ENCODE assay signal across 9 cellular contexts in the genomic region with DNA sequence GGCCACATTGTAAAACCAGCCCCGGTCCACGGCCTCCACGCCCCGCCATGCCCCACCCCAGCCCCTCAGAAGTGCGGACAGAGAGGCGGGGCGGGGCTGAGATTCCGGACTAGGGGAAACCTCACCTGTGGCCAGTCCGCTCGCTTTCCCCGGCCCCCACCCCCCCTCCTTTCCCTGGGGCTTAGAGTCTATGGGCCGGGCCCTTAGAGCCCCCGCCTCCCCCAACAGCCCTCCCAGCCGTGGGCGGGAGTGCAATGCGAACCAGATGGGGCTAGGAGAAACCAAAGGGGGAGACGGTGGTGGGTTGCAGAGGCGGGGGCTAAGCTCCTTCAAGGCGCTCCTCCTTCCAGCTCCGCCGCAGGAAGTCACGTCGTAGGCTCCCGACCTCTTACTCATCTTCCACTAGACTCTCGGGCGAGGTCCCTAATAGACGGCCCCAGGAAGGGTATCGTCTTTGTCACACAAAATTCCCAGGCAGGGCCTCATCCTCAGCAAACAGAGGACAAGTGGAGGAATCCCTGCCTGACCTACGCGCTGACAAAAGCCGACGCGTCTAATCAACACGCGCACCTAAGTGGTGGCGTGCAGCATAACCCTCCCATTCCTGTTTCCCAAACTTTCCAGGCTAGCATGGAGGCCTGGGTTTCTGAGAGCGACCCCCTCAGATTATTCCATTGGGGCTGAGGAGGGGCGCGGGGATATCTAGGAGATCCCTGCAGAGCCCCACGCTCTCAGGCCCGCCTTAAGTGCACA. TPM values are rescaled to one million over a fixed set of nuclear protein-coding genes. Genes with fewer than 3 reads are reported as not detected.
DNase-seq lines count a peak whose midpoint lies in the region; ATAC-seq and TF ChIP-seq lines count a peak whose summit lies in the region.
"Had no signal": no experiment of that assay in that cellular context is flagged by ENCODE, and none has a peak within 500 bp of the region (broad histone marks: within the 10 kb centered on the region; RNA-seq: fewer than 3 reads in every experiment).

No MANE protein-coding gene starts in this region.

- H3K9me3 Mint-ChIP-seq in CD4-positive, CD25-positive, alpha-beta regulatory T cell = no peaks in the 10 kb centered on the region
- H3K9me3 Mint-ChIP-seq in activated T-helper 1 cell treated with anti-CD3 and anti-CD28 coated beads, Interleukin-12 subunit alpha, Interleukin-12 subunit beta, Interleukin-2, Interleukin-4 antibody, amounts not matched to agents 30 ng/mL and 10 ng/mL and 1 ng/mL, durations not matched to agents 14 hours and 24 hours and 36 hours = no peaks in the 10 kb centered on the region

- peaks cover 58% of the 10 kb centered on the region for H3K4me1 ChIP-seq in CD4-positive, CD25-positive, alpha-beta regulatory T cell (ENCODE audit: control insufficient read depth, insufficient read depth, low read length, poor library complexity, severe bottlenecking)

- peaks cover 4% of the 10 kb centered on the region for H3F3A ChIP-seq in neural cell (ENCODE audit: insufficient read depth, low read length, poor library complexity, severe bottlenecking)

- H3K9ac ChIP-seq in neural cell (ENCODE audit: low read length) = peak overlapping the region; percentile 62

- H2AFZ ChIP-seq in neural cell (ENCODE audit: low read depth, low read length) = no peak overlapping the region

- DNase-seq in CD4-positive, CD25-positive, alpha-beta regulatory T cell = peak; percentile 57 to 77 (median 71)
- DNase-seq in activated T-helper 1 cell treated with anti-CD3 and anti-CD28 coated beads, Interleukin-12 subunit alpha, Interleukin-12 subunit beta, Interleukin-2, Interleukin-4 antibody, amounts not matched to agents 30 ng/mL and 10 ng/mL and 1 ng/mL, durations not matched to agents 14 hours and 24 hours and 36 hours (ENCODE audit: low spot score) = peak; percentile 61
- DNase-seq in fibroblast of mammary gland (ENCODE audit: low read depth) (peak; percentile 98), stromal cell of bone marrow (ENCODE audit: low read depth) (peak; percentile 94)

- TF ChIP-seq CTCF in fibroblast of mammary gland (conservative IDR thresholded peaks at IDR 0.05; ENCODE audit: control insufficient read depth, insufficient read depth, low read depth, low read length) (no peak), neural cell (IDR thresholded peaks at IDR 0.05; ENCODE audit: poor library complexity, severe bottlenecking) (no peak)

- peaks cover 17% of the 10 kb centered on the region for H3K79me2 ChIP-seq in neural cell (replicated peaks; ENCODE audit: insufficient read depth, low read length)

- no peak for TF ChIP-seq RAD21 in neural cell (conservative IDR thresholded peaks at IDR 0.05)

- no peaks in the 10 kb centered on the region for H3K27me3 ChIP-seq in CD4-positive, CD25-positive, alpha-beta regulatory T cell (ENCODE audit: control insufficient read depth, insufficient read depth, low read length)
- peaks cover 12% of the 10 kb centered on the region for H3K27me3 ChIP-seq in neural cell (ENCODE audit: insufficient read depth, low read depth, low read length)

- peak overlapping the region; percentile 99 for H3K27ac ChIP-seq in CD4-positive, CD25-positive, alpha-beta regulatory T cell (ENCODE audit: insufficient read depth, low read length, poor library complexity, severe bottlenecking)
- peak overlapping the region; percentile 26 for H3K27ac ChIP-seq in neural cell (ENCODE audit: low read length)

- peaks cover 4% of the 10 kb centered on the region for H3K36me3 ChIP-seq in CD4-positive, CD25-positive, alpha-beta regulatory T cell (ENCODE audit: control insufficient read depth, insufficient read depth, low read length)
- no peaks in the 10 kb centered on the region for H3K36me3 ChIP-seq in neural cell (ENCODE audit: insufficient read depth, low read length)

- ATAC-seq in CD4-positive, CD25-positive, alpha-beta regulatory T cell (ENCODE audit: low read depth in 2 of 2) = peak; percentile 4 to 14
- ATAC-seq in GM19328 (IDR thresholded peaks at IDR 0.05; ENCODE audit: unreplicated experiment) (peak; percentile 29), HG03520 (IDR thresholded peaks at IDR 0.05; ENCODE audit: unreplicated experiment) (peak; percentile 30)

- intact Hi-C loops in activated T-helper 1 cell treated with anti-CD3 and anti-CD28 coated beads, Interleukin-12 subunit alpha, Interleukin-12 subunit beta, Interleukin-2, Interleukin-4 antibody, amounts not matched to agents 30 ng/mL and 10 ng/mL and 1 ng/mL, durations not matched to agents 14 hours and 24 hours and 36 hours (cut with micrococcal nuclease) = loop anchor here (1.0 to 10.0 kb wide), 10 partner anchors 10 to 857 kb away; a partner anchor contains a TSS

- H3K4me2 ChIP-seq in neural cell (ENCODE audit: low read length) = peak overlapping the region; percentile 37

- peak overlapping the region; percentile 82 to 96 (median 95) for H3K27ac Mint-ChIP-seq in CD4-positive, CD25-positive, alpha-beta regulatory T cell
- H3K27ac Mint-ChIP-seq in activated T-helper 1 cell treated with anti-CD3 and anti-CD28 coated beads, Interleukin-12 subunit alpha, Interleukin-12 subunit beta, Interleukin-2, Interleukin-4 antibody, amounts not matched to agents 30 ng/mL and 10 ng/mL and 1 ng/mL, durations not matched to agents 14 hours and 24 hours and 36 hours = peak overlapping the region; percentile 98

- no peaks in the 10 kb centered on the region for H3K27me3 Mint-ChIP-seq in CD4-positive, CD25-positive, alpha-beta regulatory T cell
- H3K27me3 Mint-ChIP-seq in activated T-helper 1 cell treated with anti-CD3 and anti-CD28 coated beads, Interleukin-12 subunit alpha, Interleukin-12 subunit beta, Interleukin-2, Interleukin-4 antibody, amounts not matched to agents 30 ng/mL and 10 ng/mL and 1 ng/mL, durations not matched to agents 14 hours and 24 hours and 36 hours (ENCODE audit: insufficient read depth) = no peaks in the 10 kb centered on the region

- no peaks in the 10 kb centered on the region for H3K9me3 ChIP-seq in CD4-positive, CD25-positive, alpha-beta regulatory T cell (ENCODE audit: control insufficient read depth in 2 of 2, low read length in 2 of 2)
- no peaks in the 10 kb centered on the region for H3K9me3 ChIP-seq in neural cell (ENCODE audit: low read length)

- H4K20me1 ChIP-seq in neural cell (ENCODE audit: insufficient read depth) = no peaks in the 10 kb centered on the region

- no peak for TF ChIP-seq EP300 in neural cell (conservative IDR thresholded peaks at IDR 0.05; ENCODE audit: poor library complexity, severe bottlenecking)

- peak overlapping the region; percentile 73 for H3K4me3 ChIP-seq in CD4-positive, CD25-positive, alpha-beta regulatory T cell (ENCODE audit: low read depth, low read length)
- H3K4me3 ChIP-seq in fibroblast of mammary gland (ENCODE audit: control insufficient read depth, low read depth, low read length) = peak overlapping the region; percentile 57
- peak overlapping the region; percentile 91 for H3K4me3 ChIP-seq in neural cell (ENCODE audit: low read length)

- peaks cover 11 to 64% (median 34%) of the 10 kb centered on the region in 4 donors for H3K4me1 Mint-ChIP-seq in CD4-positive, CD25-positive, alpha-beta regulatory T cell
- peaks cover 74% of the 10 kb centered on the region for H3K4me1 Mint-ChIP-seq in activated T-helper 1 cell treated with anti-CD3 and anti-CD28 coated beads, Interleukin-12 subunit alpha, Interleukin-12 subunit beta, Interleukin-2, Interleukin-4 antibody, amounts not matched to agents 30 ng/mL and 10 ng/mL and 1 ng/mL, durations not matched to agents 14 hours and 24 hours and 36 hours (ENCODE audit: low read depth)

- peak overlapping the region; percentile 89 to 97 (median 94) for H3K4me3 Mint-ChIP-seq in CD4-positive, CD25-positive, alpha-beta regulatory T cell
- H3K4me3 Mint-ChIP-seq in activated T-helper 1 cell treated with anti-CD3 and anti-CD28 coated beads, Interleukin-12 subunit alpha, Interleukin-12 subunit beta, Interleukin-2, Interleukin-4 antibody, amounts not matched to agents 30 ng/mL and 10 ng/mL and 1 ng/mL, durations not matched to agents 14 hours and 24 hours and 36 hours = peak overlapping the region; percentile 93

- peaks cover 8% of the 10 kb centered on the region for H3K36me3 Mint-ChIP-seq in CD4-positive, CD25-positive, alpha-beta regulatory T cell
- H3K36me3 Mint-ChIP-seq in activated T-helper 1 cell treated with anti-CD3 and anti-CD28 coated beads, Interleukin-12 subunit alpha, Interleukin-12 subunit beta, Interleukin-2, Interleukin-4 antibody, amounts not matched to agents 30 ng/mL and 10 ng/mL and 1 ng/mL, durations not matched to agents 14 hours and 24 hours and 36 hours (ENCODE audit: low read depth) = peaks cover 31% of the 10 kb centered on the region

- no peaks in the 10 kb centered on the region for H3K9me2 ChIP-seq in neural cell (ENCODE audit: insufficient read depth, low read length)

RNA-seq across cellular contexts. Expression of a gene that starts 1.0 kb away (rescaled TPM):
- 7.5 TPM for total RNA-seq in CD4-positive, CD25-positive, alpha-beta regulatory T cell
- 1 to 10 TPM in 2 of 4 donors, under 1 TPM in 2; 0.31 to 1.2 (median 0.90) TPM for polyA plus RNA-seq in CD4-positive, CD25-positive, alpha-beta regulatory T cell
- 67.3 TPM for polyA plus RNA-seq in PFSK-1 (2012; ENCODE audit: insufficient read length, low read depth)
- 73.6 and 80.3 TPM in 2 replicates for total RNA-seq in activated T-helper 1 cell treated with anti-CD3 and anti-CD28 coated beads, Interleukin-12 subunit alpha, Interleukin-12 subunit beta, Interleukin-2, Interleukin-4 antibody, amounts not matched to agents 30 ng/mL and 10 ng/mL and 1 ng/mL, durations not matched to agents 14 hours and 24 hours and 36 hours
- polyA plus RNA-seq in neural cell = 15.6 and 16.4 TPM in 2 replicates
- 17.6 and 20.9 TPM in 2 replicates for polyA minus RNA-seq in neural cell

RNA-seq across cellular contexts. Expression of a gene that starts 9.3 kb away (rescaled TPM):
- total RNA-seq in CD4-positive, CD25-positive, alpha-beta regulatory T cell = 14.7 TPM
- polyA plus RNA-seq in CD4-positive, CD25-positive, alpha-beta regulatory T cell = 1 to 10 TPM; 3.1 to 7.1 (median 4.7) TPM
- polyA plus RNA-seq in PFSK-1 (2012; ENCODE audit: insufficient read length, low read depth) = 8.2 TPM
- total RNA-seq in activated T-helper 1 cell treated with anti-CD3 and anti-CD28 coated beads, Interleukin-12 subunit alpha, Interleukin-12 subunit beta, Interleukin-2, Interleukin-4 antibody, amounts not matched to agents 30 ng/mL and 10 ng/mL and 1 ng/mL, durations not matched to agents 14 hours and 24 hours and 36 hours = 70.2 and 71.7 TPM in 2 replicates
- polyA plus RNA-seq in neural cell = 5.9 and 6.8 TPM in 2 replicates
- polyA minus RNA-seq in neural cell = 3.9 and 4.3 TPM in 2 replicates

RNA-seq across cellular contexts. Expression of a gene that starts 23.3 kb away (rescaled TPM):
- 215 TPM for total RNA-seq in CD4-positive, CD25-positive, alpha-beta regulatory T cell
- polyA plus RNA-seq in CD4-positive, CD25-positive, alpha-beta regulatory T cell = 10 to 100 TPM; 69.2 to 81.6 (median 76.4) TPM
- polyA plus RNA-seq in PFSK-1 (2012; ENCODE audit: insufficient read length, low read depth) = 76.4 TPM
- total RNA-seq in activated T-helper 1 cell treated with anti-CD3 and anti-CD28 coated beads, Interleukin-12 subunit alpha, Interleukin-12 subunit beta, Interleukin-2, Interleukin-4 antibody, amounts not matched to agents 30 ng/mL and 10 ng/mL and 1 ng/mL, durations not matched to agents 14 hours and 24 hours and 36 hours = 306 and 318 TPM in 2 replicates
- not detected in 2 replicates for polyA plus RNA-seq in neural cell
- 0.58 TPM in 1 of 2 replicates, not detected in the other for polyA minus RNA-seq in neural cell

RNA-seq across cellular contexts. Expression of a gene that starts 37.9 kb away (rescaled TPM):
- 0.32 TPM for total RNA-seq in CD4-positive, CD25-positive, alpha-beta regulatory T cell
- polyA plus RNA-seq in CD4-positive, CD25-positive, alpha-beta regulatory T cell = under 1 TPM in 1 of 4 donors, not detected in 3; 0.38 TPM
- not detected for polyA plus RNA-seq in PFSK-1 (2012; ENCODE audit: insufficient read length, low read depth)
- 1.1 and 2.6 TPM in 2 replicates for total RNA-seq in activated T-helper 1 cell treated with anti-CD3 and anti-CD28 coated beads, Interleukin-12 subunit alpha, Interleukin-12 subunit beta, Interleukin-2, Interleukin-4 antibody, amounts not matched to agents 30 ng/mL and 10 ng/mL and 1 ng/mL, durations not matched to agents 14 hours and 24 hours and 36 hours
- polyA plus RNA-seq in neural cell = not detected in 2 replicates
- polyA minus RNA-seq in neural cell = not detected in 2 replicates
- total RNA-seq: glomerular endothelial cell had no signal

RNA-seq across cellular contexts. Expression of a gene that starts 40.4 kb away (rescaled TPM):
- 3.9 TPM for total RNA-seq in CD4-positive, CD25-positive, alpha-beta regulatory T cell
- polyA plus RNA-seq in CD4-positive, CD25-positive, alpha-beta regulatory T cell = under 1 TPM in 3 of 4 donors, not detected in 1; 0.13 to 0.24 (median 0.18) TPM
- polyA plus RNA-seq in PFSK-1 (2012; ENCODE audit: insufficient read length, low read depth) = 159 TPM
- total RNA-seq in activated T-helper 1 cell treated with anti-CD3 and anti-CD28 coated beads, Interleukin-12 subunit alpha, Interleukin-12 subunit beta, Interleukin-2, Interleukin-4 antibody, amounts not matched to agents 30 ng/mL and 10 ng/mL and 1 ng/mL, durations not matched to agents 14 hours and 24 hours and 36 hours = 0.26 and 0.73 TPM in 2 replicates
- 18.2 and 27.7 TPM in 2 replicates for polyA plus RNA-seq in neural cell
- 93.7 and 106 TPM in 2 replicates for polyA minus RNA-seq in neural cell

Comparison
In these comparisons a context has a peak if more than half of its experiments do, and no peak if none do; other contexts are left out.
1. Peak in every context shown above with its lines: DNase-seq, ATAC-seq, H3K4me3 ChIP-seq and H3K27ac ChIP-seq.